15 cellular contexts compared by ENCODE assay signal in the genomic region with DNA sequence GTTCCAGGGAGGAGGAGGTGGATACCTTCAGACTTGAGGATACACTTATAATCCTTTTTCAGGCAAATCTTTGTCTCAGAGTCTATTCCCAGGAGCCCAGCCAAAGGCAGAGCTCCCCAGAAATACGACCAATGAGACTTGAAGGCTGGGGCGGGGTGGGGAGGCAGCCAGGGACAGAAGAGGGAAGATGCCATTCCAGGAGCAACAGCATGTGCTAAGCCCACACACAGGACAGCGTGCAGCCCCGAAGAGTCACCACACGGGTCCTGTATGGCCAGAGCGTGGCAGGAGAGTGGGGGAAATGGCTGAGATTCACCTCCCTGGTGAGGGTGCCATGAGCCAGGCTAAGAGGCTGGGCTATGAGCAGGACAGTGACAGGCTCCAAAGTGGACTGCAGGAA. TPM values are rescaled to one million over a fixed set of nuclear protein-coding genes. Genes with fewer than 3 reads are reported as not detected.
A peak's percentile ranks its signal among the peaks of the same experiment; 100 is the strongest.
DNase-seq lines count a peak whose midpoint lies in the region; ATAC-seq and TF ChIP-seq lines count a peak whose summit lies in the region.
"Had no signal": no experiment of that assay in that cellular context is flagged by ENCODE, and none has a peak within 500 bp of the region (broad histone marks: within the 10 kb centered on the region; RNA-seq: fewer than 3 reads in every experiment).

No MANE protein-coding gene starts in this region.

- DNase-seq in T-helper 17 cell = no peak
- DNase-seq in central memory CD8-positive, alpha-beta T cell (ENCODE audit: low spot score in 2 of 2) = no peak
- DNase-seq in neural crest cell (ENCODE audit: low read depth, low spot score) = no peak
- DNase-seq in LoVo (ENCODE audit: low spot score) = no peak
- no peak for DNase-seq in GF-D8 (lab: John Stamatoyannopoulos, UW)
- no peak for DNase-seq in NCI-H1092 (lab: John Stamatoyannopoulos, UW)
- DNase-seq: C1 segment of cervical spinal cord; Caco-2; CD8-positive, alpha-beta T cell; DMS153; DND-41; GM23248; H7; HCEC 1CT had no signal

- H3K4me3 Mint-ChIP-seq in T-helper 17 cell = no peak overlapping the region
- H3K4me3 Mint-ChIP-seq in central memory CD8-positive, alpha-beta T cell = no peak overlapping the region
- no peak overlapping the region for H3K4me3 Mint-ChIP-seq in neural crest cell
- H3K4me3 Mint-ChIP-seq: CD8-positive, alpha-beta T cell had no signal

- H3K36me3 Mint-ChIP-seq in T-helper 17 cell (ENCODE audit: low read depth) = peaks cover 11% of the 10 kb centered on the region
- H3K36me3 Mint-ChIP-seq in central memory CD8-positive, alpha-beta T cell (ENCODE audit: insufficient read depth) = peaks cover 3% of the 10 kb centered on the region
- H3K36me3 Mint-ChIP-seq in neural crest cell (ENCODE audit: low read depth) = no peaks in the 10 kb centered on the region
- H3K36me3 Mint-ChIP-seq: CD8-positive, alpha-beta T cell had no signal

- no peak for ATAC-seq in T-helper 17 cell
- no peak for ATAC-seq in central memory CD8-positive, alpha-beta T cell (replicated peaks; ENCODE audit: extremely low read depth, poor library complexity, severe bottlenecking)
- ATAC-seq: CD8-positive, alpha-beta T cell; GM12878 had no signal

- peak overlapping the region; percentile 34 for H3K27ac Mint-ChIP-seq in T-helper 17 cell
- peak overlapping the region; percentile 60 for H3K27ac Mint-ChIP-seq in central memory CD8-positive, alpha-beta T cell (ENCODE audit: low read depth)
- peak overlapping the region; percentile 23 for H3K27ac Mint-ChIP-seq in neural crest cell (ENCODE audit: unreplicated experiment)
- H3K27ac Mint-ChIP-seq: CD8-positive, alpha-beta T cell had no signal

- no peaks in the 10 kb centered on the region for H3K9me3 Mint-ChIP-seq in central memory CD8-positive, alpha-beta T cell
- peaks cover 2% of the 10 kb centered on the region for H3K9me3 Mint-ChIP-seq in neural crest cell

- H3K27me3 Mint-ChIP-seq in T-helper 17 cell (peaks cover 8% of the 10 kb centered on the region), neural crest cell (ENCODE audit: low read depth) (no peaks in the 10 kb centered on the region)
- H3K27me3 Mint-ChIP-seq in central memory CD8-positive, alpha-beta T cell = no peaks in the 10 kb centered on the region

- H3K9me3 ChIP-seq in T-helper 17 cell (ENCODE audit: control insufficient read depth, low read length, poor library complexity, severe bottlenecking) = no peaks in the 10 kb centered on the region
- H3K9me3 ChIP-seq: Caco-2 had no signal

- H3K4me1 Mint-ChIP-seq in T-helper 17 cell (peaks cover 16% of the 10 kb centered on the region), neural crest cell (no peaks in the 10 kb centered on the region)
- H3K4me1 Mint-ChIP-seq in central memory CD8-positive, alpha-beta T cell = peaks cover 6% of the 10 kb centered on the region

- no peak for TF ChIP-seq CTCF in neural crest cell (conservative IDR thresholded peaks at IDR 0.05)

RNA-seq across cellular contexts. Expression of a gene that starts 35.2 kb away (rescaled TPM):
- total RNA-seq in T-helper 17 cell (10 to 100 TPM; 18.2 to 32.6 TPM), neural crest cell (8.9 and 9.5 TPM in 2 replicates)
